Comparison of ENCODE assay signal across 1 cellular context in genomic region chr12:55842681-55843429, GRCh38.
A peak's percentile ranks its signal among the peaks of the same experiment; 100 is the strongest.
TF ChIP-seq lines count a peak whose summit lies in the region.

Gene MMP19, minus strand, starts transcription at chr12:55842936. Its CDS starts 106 bp downstream, at chr12:55842830.

TF ChIP-seq in K562, 482 proteins besides CTCF, POLR2A, EP300 and RAD21 (continued from another document):
- TF ChIP-seq ARID1B (IDR thresholded peaks at IDR 0.05) (peak; percentile 85), ZNF695 (CRISPR knock-in tag; IDR thresholded peaks at IDR 0.05) (no peak), ZNF766 (CRISPR knock-in tag; conservative IDR thresholded peaks at IDR 0.05) (0 out of 2 replicates have a peak, but pooled peaks have one; percentile 32), NFRKB (IDR thresholded peaks at IDR 0.05; ENCODE audit: low read depth) (no peak), ETV5 (CRISPR knock-in tag; IDR thresholded peaks at IDR 0.05; ENCODE audit: low read depth) (peak; percentile 88), CREB3L1 (IDR thresholded peaks at IDR 0.05; ENCODE audit: borderline replicate concordance, low read depth) (no peak), SMARCB1 (IDR thresholded peaks at IDR 0.05; ENCODE audit: insufficient read length, low read depth) (no peak), TBP (optimal IDR thresholded peaks at IDR 0.05; ENCODE audit: low read depth, low read length) (peak; percentile 43), CEBPB (tag; IDR thresholded peaks at IDR 0.05) (peak; percentile 99), ZNF318 (IDR thresholded peaks at IDR 0.05; ENCODE audit: borderline replicate concordance in 1 of 2, low read depth in 1 of 2) (no peak; a peak in 1 of 4 replicates), TRIM24 (IDR thresholded peaks at IDR 0.05) (peak; percentile 79 to 80), ZNF444 (CRISPR knock-in tag; IDR thresholded peaks at IDR 0.05) (peak; percentile 68; the same call in 1 of the 2 replicates), ZNF518B (CRISPR knock-in tag; IDR thresholded peaks at IDR 0.05) (no peak), CTBP1 (IDR thresholded peaks at IDR 0.05; ENCODE audit: borderline replicate concordance) (peak; percentile 41; the same call in 1 of the 2 replicates), TEAD4 (IDR thresholded peaks at IDR 0.05; ENCODE audit: low read length) (peak; percentile 72), TEAD4 (CRISPR knock-in tag; IDR thresholded peaks at IDR 0.05; ENCODE audit: borderline replicate concordance) (no peak), ZNF609 (CRISPR knock-in tag; IDR thresholded peaks at IDR 0.05; ENCODE audit: borderline replicate concordance) (no peak), JUN (IDR thresholded peaks at IDR 0.05; ENCODE audit: borderline replicate concordance, low read depth, low read length) (peak; percentile 94), JUN (CRISPR knock-in tag; IDR thresholded peaks at IDR 0.05; ENCODE audit: borderline replicate concordance) (no peak; the same call in 1 of the 2 replicates), ZNF280A (IDR thresholded peaks at IDR 0.05; ENCODE audit: low read depth, partially characterized antibody) (no peak), MED1 (CRISPR knock-in tag; IDR thresholded peaks at IDR 0.05; ENCODE audit: borderline replicate concordance) (no peak), LEF1 (IDR thresholded peaks at IDR 0.05) (peak; percentile 66; the same call in 1 of the 2 replicates), IRF9 (tag; IDR thresholded peaks at IDR 0.05) (peak; percentile 78), RB1 (IDR thresholded peaks at IDR 0.05; ENCODE audit: low read depth) (0 out of 2 replicates have a peak, but pooled peaks have one; percentile 38), XRCC5 (IDR thresholded peaks at IDR 0.05; ENCODE audit: low read depth, low read length) (peak; percentile 59; the same call in 1 of the 2 replicates), GATAD2A (IDR thresholded peaks at IDR 0.05) (peak; percentile 79; the same call in 1 of the 2 replicates), NONO (IDR thresholded peaks at IDR 0.05; ENCODE audit: low read depth in 2 of 2, low read length in 1 of 2) (no peak), TAF1 (IDR thresholded peaks at IDR 0.05; ENCODE audit: control insufficient read depth, extremely low read depth, insufficient read depth, low read length, severe bottlenecking) (no peak), DACH1 (IDR thresholded peaks at IDR 0.05; ENCODE audit: partially characterized antibody) (peak; percentile 73)
